In the genomic region with DNA sequence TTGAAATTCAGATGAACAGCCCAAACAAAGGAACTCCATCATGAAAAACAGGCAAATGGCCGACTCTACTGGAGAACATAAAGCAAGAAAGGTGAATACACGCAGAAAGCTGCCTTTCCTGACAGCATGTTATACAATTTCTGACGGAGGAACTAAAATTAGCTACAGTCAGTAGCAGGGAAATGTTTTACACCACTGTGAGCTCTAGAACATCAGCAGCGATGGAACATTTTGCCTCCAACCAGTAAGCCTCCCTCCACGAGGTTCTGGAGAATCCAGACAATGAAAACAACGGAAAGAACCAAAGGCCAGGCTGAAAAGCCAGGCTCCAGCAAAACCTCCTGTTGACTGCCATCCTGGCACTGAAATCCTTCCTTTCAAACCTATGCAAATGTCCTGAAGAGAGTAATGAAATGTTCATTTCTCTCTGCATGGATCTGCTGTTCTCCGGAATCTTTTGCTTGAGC, we compare ENCODE assay signal across 11 cellular contexts.
A peak's percentile ranks its signal among the peaks of the same experiment; 100 is the strongest.
DNase-seq lines count a peak whose midpoint lies in the region; ATAC-seq, FAIRE-seq and TF ChIP-seq lines count a peak whose summit lies in the region.
"Had no signal": no experiment of that assay in that cellular context is flagged by ENCODE, and none has a peak within 500 bp of the region (broad histone marks: within the 10 kb centered on the region; RNA-seq: fewer than 3 reads in every experiment).

No MANE protein-coding gene starts in this region.

- TF ChIP-seq POLR2A in H54 (IDR thresholded peaks at IDR 0.05; ENCODE audit: low read depth, low read length): no peak

- no peak for TF ChIP-seq CTCF in OCI-LY3 (IDR thresholded peaks at IDR 0.05; ENCODE audit: low read depth, low read length)
- TF ChIP-seq CTCF in neutrophil (IDR thresholded peaks at IDR 0.05): no peak
- TF ChIP-seq CTCF in BE2C (IDR thresholded peaks at IDR 0.05; ENCODE audit: low read depth, low read length): no peak
- no peak for TF ChIP-seq CTCF in Caco-2 (IDR thresholded peaks at IDR 0.05; ENCODE audit: insufficient read depth in 1 of 2, low read depth in 1 of 2, low read length in 1 of 2, severe bottlenecking in 1 of 2, unreplicated experiment in 1 of 2)

- no peak overlapping the region for H3K4me3 ChIP-seq in OCI-LY3 (ENCODE audit: low read length)
- H3K4me3 ChIP-seq in neutrophil (ENCODE audit: low read depth in 1 of 2, low read length in 1 of 2): no peak overlapping the region
- no peak overlapping the region for H3K4me3 ChIP-seq in BE2C (ENCODE audit: low read depth, low read length)
- no peak overlapping the region for H3K4me3 ChIP-seq in Caco-2 (ENCODE audit: low read depth, low read length)
- H3K4me3 ChIP-seq: adrenal gland, lower lobe of right lung had no signal

- CTCF ChIA-PET in Caco-2 (lab: Charles Lee): no interaction called here

- ATAC-seq in GM18517 (IDR thresholded peaks at IDR 0.05; ENCODE audit: unreplicated experiment): peak; percentile 12
- peak; percentile 12 for ATAC-seq in HG02759 (IDR thresholded peaks at IDR 0.05; ENCODE audit: unreplicated experiment)
- ATAC-seq: lower lobe of right lung had no signal

- H2AFZ ChIP-seq in OCI-LY3 (ENCODE audit: low read depth, low read length): no peak overlapping the region

- H3K27me3 ChIP-seq in OCI-LY3 (ENCODE audit: low read depth, low read length) (no peaks in the 10 kb centered on the region), neutrophil (no peaks in the 10 kb centered on the region), BE2C (no peaks in the 10 kb centered on the region), Caco-2 (replicated peaks; ENCODE audit: control insufficient read depth, insufficient read depth, low read length) (no peaks in the 10 kb centered on the region)
- H3K27me3 ChIP-seq: adrenal gland had no signal

- no peak overlapping the region for H3K4me3 Mint-ChIP-seq in Caco-2 (ENCODE audit: unreplicated experiment)

- H3K9me3 ChIP-seq in OCI-LY3 (ENCODE audit: insufficient read depth, low read length): no peaks in the 10 kb centered on the region
- no peaks in the 10 kb centered on the region for H3K9me3 ChIP-seq in neutrophil
- no peaks in the 10 kb centered on the region for H3K9me3 ChIP-seq in BE2C
- H3K9me3 ChIP-seq in Caco-2: no peaks in the 10 kb centered on the region
- H3K9me3 ChIP-seq: adrenal gland, lower lobe of right lung had no signal

- H4K20me1 ChIP-seq in OCI-LY3 (ENCODE audit: insufficient read depth, low read length): no peaks in the 10 kb centered on the region

- H3K36me3 ChIP-seq in OCI-LY3 (replicated peaks; ENCODE audit: low read depth, low read length): no peaks in the 10 kb centered on the region
- H3K36me3 ChIP-seq in neutrophil: peaks cover 69% of the 10 kb centered on the region
- peaks cover 19% of the 10 kb centered on the region for H3K36me3 ChIP-seq in BE2C
- H3K36me3 ChIP-seq in Caco-2 (ENCODE audit: control insufficient read depth, insufficient read depth, low read length): no peaks in the 10 kb centered on the region

- H3K27me3 Mint-ChIP-seq in Caco-2 (ENCODE audit: insufficient read depth, unreplicated experiment): no peaks in the 10 kb centered on the region

- H3K27ac ChIP-seq in OCI-LY3 (ENCODE audit: low read length) (peak overlapping the region; percentile 37), neutrophil (peak overlapping the region; percentile 72)
- H3K27ac ChIP-seq: lower lobe of right lung, WERI-Rb-1 had no signal

- POLR2A ChIA-PET in Caco-2 (lab: Charles Lee): no interaction called here

- peaks cover 24% of the 10 kb centered on the region for H3K4me1 ChIP-seq in OCI-LY3 (ENCODE audit: low read length)
- H3K4me1 ChIP-seq in neutrophil (ENCODE audit: control insufficient read depth in 1 of 2, insufficient read depth in 1 of 2, low read depth in 1 of 2, low read length in 1 of 2): peaks cover 41 to 46% of the 10 kb centered on the region in 2 experiments
- peaks cover 8% of the 10 kb centered on the region for H3K4me1 ChIP-seq in BE2C
- H3K4me1 ChIP-seq in Caco-2: no peaks in the 10 kb centered on the region

- no peaks in the 10 kb centered on the region for H3K4me1 Mint-ChIP-seq in Caco-2 (ENCODE audit: low read depth, unreplicated experiment)

- no peak overlapping the region for H3K27ac Mint-ChIP-seq in Caco-2 (ENCODE audit: unreplicated experiment)

- no peak overlapping the region for H3K9ac ChIP-seq in OCI-LY3 (ENCODE audit: low read length)

- no peak for FAIRE-seq in H54 (lab: Jason Lieb, UNC)

- DNase-seq in BE2C (no peak), Caco-2 (no peak), H54 (ENCODE audit: insufficient read length, low spot score) (no peak)
- DNase-seq in activated effector memory CD4-positive, alpha-beta T cell treated with anti-CD3 and anti-CD28 coated beads, Interleukin-2, amount 50 U/mL, for 16 hours: no peak
- DNase-seq: lower lobe of right lung, WERI-Rb-1 had no signal

- H3K36me3 Mint-ChIP-seq in Caco-2 (ENCODE audit: insufficient read depth, unreplicated experiment): peaks cover 12% of the 10 kb centered on the region

- BruUV-seq in Caco-2 (replicated peaks; lab: Mats Ljungman, UMichigan): no TSS peak

- H3K79me2 ChIP-seq in OCI-LY3 (ENCODE audit: low read length): 0 out of 2 replicates have a peak, but pooled peaks cover 2% of the 10 kb centered on the region

- intact Hi-C loops in Caco-2 (cut with micrococcal nuclease; ENCODE audit: unreplicated experiment): no loop called here

- peak overlapping the region; percentile 20; the same call in 1 of the 2 replicates for H3K4me2 ChIP-seq in OCI-LY3 (ENCODE audit: low read length)

- no peaks in the 10 kb centered on the region for H3K9me3 Mint-ChIP-seq in Caco-2 (ENCODE audit: unreplicated experiment)
